Comparison of ENCODE assay signal across 1 cellular context in genomic region chr16:67535201-67535600, GRCh38.
TF ChIP-seq lines count a peak whose summit lies in the region.

No MANE protein-coding gene starts in this region.

TF ChIP-seq in GM23338, 12 proteins besides CTCF, POLR2A, EP300 and RAD21:
- TF ChIP-seq POLR2AphosphoS5 (IDR thresholded peaks at IDR 0.05; ENCODE audit: low read depth) (no peak), CREB1 (CRISPR knock-in tag; IDR thresholded peaks at IDR 0.05; ENCODE audit: low read depth) (no peak), ZNF114 (CRISPR knock-in tag; IDR thresholded peaks at IDR 0.05) (no peak)
